8 cellular contexts compared by ENCODE assay signal in genomic region chr5:141513627-141514329, GRCh38. TPM values are rescaled to one million over a fixed set of nuclear protein-coding genes. Genes with fewer than 3 reads are reported as not detected.
DNase-seq lines count a peak whose midpoint lies in the region; ATAC-seq lines count a peak whose summit lies in the region.

No MANE protein-coding gene starts in this region.

- peak overlapping the region; percentile 68 for H3K27ac Mint-ChIP-seq in activated CD4-positive, alpha-beta T cell treated with anti-CD3 and anti-CD28 coated beads, Interleukin-2, amount 10 ng/mL, durations not matched to agents 7 days and 5 days
- H3K27ac Mint-ChIP-seq in dendritic cell treated with granulocyte-macrophage colony-stimulating factor and Interleukin-4, amounts not matched to agents 40 ng/mL and 50 ng/mL, for 4 days = peak overlapping the region; percentile 55

- CTCF ChIA-PET in activated CD4-positive, alpha-beta T cell treated with anti-CD3 and anti-CD28 coated beads, Interleukin-2, amount 10 ng/mL, durations not matched to agents 7 days and 5 days (lab: Charles Lee) = interaction anchor here (1.0 to 3.7 kb wide), 14 partner anchors 9 to 447 kb away, joined by 3 to 28 read pairs (median 7); partner anchors contain the start of genes PCDHGA10, PCDHGA11, PCDHGA12 and PCDHGB3

- H3K36me3 Mint-ChIP-seq in activated CD4-positive, alpha-beta T cell treated with anti-CD3 and anti-CD28 coated beads, Interleukin-2, amount 10 ng/mL, durations not matched to agents 7 days and 5 days (ENCODE audit: low read depth) = peaks cover 40% of the 10 kb centered on the region
- H3K36me3 Mint-ChIP-seq in dendritic cell treated with granulocyte-macrophage colony-stimulating factor and Interleukin-4, amounts not matched to agents 40 ng/mL and 50 ng/mL, for 4 days (ENCODE audit: low read depth) = peaks cover 63% of the 10 kb centered on the region

- H3K27me3 Mint-ChIP-seq in activated CD4-positive, alpha-beta T cell treated with anti-CD3 and anti-CD28 coated beads, Interleukin-2, amount 10 ng/mL, durations not matched to agents 7 days and 5 days = no peaks in the 10 kb centered on the region
- H3K27me3 Mint-ChIP-seq in dendritic cell treated with granulocyte-macrophage colony-stimulating factor and Interleukin-4, amounts not matched to agents 40 ng/mL and 50 ng/mL, for 4 days = peaks cover 21% of the 10 kb centered on the region

- intact Hi-C loops in dendritic cell treated with granulocyte-macrophage colony-stimulating factor and Interleukin-4, amounts not matched to agents 40 ng/mL and 50 ng/mL, for 4 days (cut with micrococcal nuclease) = loop anchor here (10.0 kb wide), 1 partner anchor 189 kb away; the partner anchor contains the start of gene TAF7

- DNase-seq in AG20443 (ENCODE audit: low spot score) = peak; percentile 58
- peak; percentile 41 for DNase-seq in NCI-H1092 treated with DMSO at 0.1 percent for 48 hours (lab: John Stamatoyannopoulos, UW)
- peak; percentile 18 for DNase-seq in activated CD4-positive, alpha-beta T cell treated with anti-CD3 and anti-CD28 coated beads, Interleukin-2, amount 10 ng/mL, durations not matched to agents 7 days and 5 days
- no peak for DNase-seq in left lobe of liver (ENCODE audit: low spot score)
- DNase-seq in stimulated activated CD4-positive, alpha-beta T cell treated with anti-CD3 and anti-CD28 coated beads, Interleukin-1b, Interleukin-23, amount 100 ng/mL, for 4 hours (ENCODE audit: low read depth in 2 of 2) = peak; percentile 63 to 65
- no peak for DNase-seq in NCI-H345 (lab: John Stamatoyannopoulos, UW)

- peaks cover 27% of the 10 kb centered on the region for H3K4me1 Mint-ChIP-seq in activated CD4-positive, alpha-beta T cell treated with anti-CD3 and anti-CD28 coated beads, Interleukin-2, amount 10 ng/mL, durations not matched to agents 7 days and 5 days
- H3K4me1 Mint-ChIP-seq in dendritic cell treated with granulocyte-macrophage colony-stimulating factor and Interleukin-4, amounts not matched to agents 40 ng/mL and 50 ng/mL, for 4 days (ENCODE audit: low read depth) = peaks cover 80% of the 10 kb centered on the region

- ATAC-seq in GM21360 (IDR thresholded peaks at IDR 0.05; ENCODE audit: unreplicated experiment) (peak; percentile 31), left lobe of liver (peak; percentile 48)

- POLR2A ChIA-PET in activated CD4-positive, alpha-beta T cell treated with anti-CD3 and anti-CD28 coated beads, Interleukin-2, amount 10 ng/mL, durations not matched to agents 7 days and 5 days (lab: Charles Lee) = no interaction called here

- H3K9me3 Mint-ChIP-seq in activated CD4-positive, alpha-beta T cell treated with anti-CD3 and anti-CD28 coated beads, Interleukin-2, amount 10 ng/mL, durations not matched to agents 7 days and 5 days = no peaks in the 10 kb centered on the region
- no peaks in the 10 kb centered on the region for H3K9me3 Mint-ChIP-seq in dendritic cell treated with granulocyte-macrophage colony-stimulating factor and Interleukin-4, amounts not matched to agents 40 ng/mL and 50 ng/mL, for 4 days

- peak overlapping the region; percentile 55 for H3K4me3 Mint-ChIP-seq in activated CD4-positive, alpha-beta T cell treated with anti-CD3 and anti-CD28 coated beads, Interleukin-2, amount 10 ng/mL, durations not matched to agents 7 days and 5 days
- H3K4me3 Mint-ChIP-seq in dendritic cell treated with granulocyte-macrophage colony-stimulating factor and Interleukin-4, amounts not matched to agents 40 ng/mL and 50 ng/mL, for 4 days = peak overlapping the region; percentile 74

RNA-seq across cellular contexts. Expression of gene PCDHGC5, which starts 24.9 kb away (rescaled TPM):
- not detected for total RNA-seq in activated CD4-positive, alpha-beta T cell treated with anti-CD3 and anti-CD28 coated beads, Interleukin-2, amount 10 ng/mL, durations not matched to agents 7 days and 5 days
- total RNA-seq in left lobe of liver = 0.40 TPM

RNA-seq across cellular contexts. Expression of gene PCDHGC4, which starts 28.9 kb away (rescaled TPM):
- total RNA-seq in activated CD4-positive, alpha-beta T cell treated with anti-CD3 and anti-CD28 coated beads, Interleukin-2, amount 10 ng/mL, durations not matched to agents 7 days and 5 days = not detected
- total RNA-seq in left lobe of liver = 0.65 TPM

RNA-seq across cellular contexts. Expression of gene PCDHGC3, which starts 38.0 kb away (rescaled TPM):
- total RNA-seq in activated CD4-positive, alpha-beta T cell treated with anti-CD3 and anti-CD28 coated beads, Interleukin-2, amount 10 ng/mL, durations not matched to agents 7 days and 5 days = not detected
- total RNA-seq in left lobe of liver = 8.5 TPM

Comparison
In these comparisons a context has a peak if more than half of its experiments do, and no peak if none do; other contexts are left out.
1. DNase-seq: peak in AG20443 (single experiment), NCI-H1092 treated with DMSO at 0.1 percent for 48 hours (single experiment), activated CD4-positive, alpha-beta T cell treated with anti-CD3 and anti-CD28 coated beads, Interleukin-2, amount 10 ng/mL, durations not matched to agents 7 days and 5 days (single experiment) and stimulated activated CD4-positive, alpha-beta T cell treated with anti-CD3 and anti-CD28 coated beads, Interleukin-1b, Interleukin-23, amount 100 ng/mL, for 4 hours (2 of 2); none in left lobe of liver (single experiment) and NCI-H345 (single experiment).